8 cellular contexts compared by ENCODE assay signal in genomic region chr10:88810196-88810961, GRCh38. TPM values are rescaled to one million over a fixed set of nuclear protein-coding genes. Genes with fewer than 3 reads are reported as not detected.
DNase-seq lines count a peak whose midpoint lies in the region; ATAC-seq and TF ChIP-seq lines count a peak whose summit lies in the region.

No MANE protein-coding gene starts in this region.

- no peaks in the 10 kb centered on the region for H3K9me2 ChIP-seq in Loucy (replicated peaks; ENCODE audit: low read depth, low read length)

- peak; percentile 94 for TF ChIP-seq CTCF in Loucy (conservative IDR thresholded peaks at IDR 0.05; ENCODE audit: low read length)
- peak; percentile 44 for TF ChIP-seq CTCF in coronary artery (IDR thresholded peaks at IDR 0.05)
- TF ChIP-seq CTCF in lung (IDR thresholded peaks at IDR 0.05; ENCODE audit: control extremely low read depth, extremely low read depth) = peak; percentile 33

- H3K27me3 ChIP-seq in Loucy (ENCODE audit: insufficient read depth, low read length, poor library complexity, severe bottlenecking) (no peaks in the 10 kb centered on the region), lung (ENCODE audit: control insufficient read depth, insufficient read depth) (no peaks in the 10 kb centered on the region)

- H3K27ac ChIP-seq in coronary artery (no peak overlapping the region), lung (ENCODE audit: low read depth in 1 of 2, low read length in 1 of 2) (no peak overlapping the region)

- 38 to 44% methylated on average over 5 of the region's 5 CpGs for WGBS in lung, 2 donors

- H4K20me1 ChIP-seq in Loucy (ENCODE audit: insufficient read depth, low read length, poor library complexity, severe bottlenecking) = no peaks in the 10 kb centered on the region

- H3K36me3 ChIP-seq in Loucy (ENCODE audit: insufficient read depth, low read length) (no peaks in the 10 kb centered on the region), lung (ENCODE audit: control insufficient read depth in 2 of 2, insufficient read depth in 2 of 2, low read length in 2 of 2) (no peaks in the 10 kb centered on the region)

- no peaks in the 10 kb centered on the region for H3K79me2 ChIP-seq in Loucy (ENCODE audit: insufficient read depth, low read length)

- H2AFZ ChIP-seq in Loucy (ENCODE audit: low read length) = no peak overlapping the region

- in situ Hi-C loops in G401 (cut with HindIII; ENCODE audit: low sequenced_read_pairs) = no loop called here

- H3K4me1 ChIP-seq in Loucy (ENCODE audit: insufficient read depth, low read length, poor library complexity, severe bottlenecking) = peaks cover 2% of the 10 kb centered on the region
- no peaks in the 10 kb centered on the region for H3K4me1 ChIP-seq in lung (ENCODE audit: control insufficient read depth in 2 of 2, insufficient read depth in 2 of 2, low read length in 2 of 2)

- no peak overlapping the region for H3K9ac ChIP-seq in Loucy (ENCODE audit: low read depth, low read length, poor library complexity, severe bottlenecking)

- no peak overlapping the region for H3K4me2 ChIP-seq in Loucy (ENCODE audit: low read depth, low read length, poor library complexity, severe bottlenecking)

- no peak overlapping the region for H3K4me3 ChIP-seq in Loucy (ENCODE audit: low read length, poor library complexity, severe bottlenecking)
- H3K4me3 ChIP-seq in coronary artery = no peak overlapping the region
- H3K4me3 ChIP-seq in lung = no peak overlapping the region

- peak; percentile 91 for ATAC-seq in SK-N-SH treated with all-trans-retinoic acid at 6 μM for 48 hours
- peak; percentile 77 for ATAC-seq in lung (ENCODE audit: insufficient read depth, low FRiP score)
- no peak for ATAC-seq in HG02759 (IDR thresholded peaks at IDR 0.05; ENCODE audit: unreplicated experiment)

- H3K9me3 ChIP-seq in Loucy (ENCODE audit: insufficient read depth, low read depth, low read length) (no peaks in the 10 kb centered on the region), lung (ENCODE audit: control insufficient read depth in 2 of 2, insufficient read depth in 1 of 2, low read length in 1 of 2) (no peaks in the 10 kb centered on the region)

- no peaks in the 10 kb centered on the region for H3F3A ChIP-seq in Loucy (ENCODE audit: low read depth)

- DNase-seq in A172 (ENCODE audit: low spot score) (peak; percentile 52), G401 (ENCODE audit: low spot score) (peak; percentile 76), coronary artery (ENCODE audit: low spot score) (no peak), lung (ENCODE audit: low spot score) (peak; percentile 38), GM19240 (ENCODE audit: insufficient read length, low spot score) (no peak)

TF ChIP-seq in SK-N-SH treated with all-trans-retinoic acid at 6 μM for 48 hours, 23 proteins besides CTCF, POLR2A, EP300 and RAD21:
- TF ChIP-seq ZC3H10 (CRISPR knock-in tag; IDR thresholded peaks at IDR 0.05) (no peak), TSHZ2 (CRISPR knock-in tag; IDR thresholded peaks at IDR 0.05) (no peak), CSDC2 (CRISPR knock-in tag; IDR thresholded peaks at IDR 0.05) (no peak), ARNTL (CRISPR knock-in tag; IDR thresholded peaks at IDR 0.05; ENCODE audit: borderline replicate concordance, low read depth) (no peak), OSR1 (CRISPR knock-in tag; IDR thresholded peaks at IDR 0.05) (no peak), CREB5 (CRISPR knock-in tag; IDR thresholded peaks at IDR 0.05; ENCODE audit: low read depth) (no peak), ESRRG (CRISPR knock-in tag; IDR thresholded peaks at IDR 0.05) (no peak), BACH2 (CRISPR knock-in tag; IDR thresholded peaks at IDR 0.05; ENCODE audit: borderline replicate concordance) (no peak), PPARA (CRISPR knock-in tag; IDR thresholded peaks at IDR 0.05; ENCODE audit: borderline replicate concordance) (no peak), PATZ1 (CRISPR knock-in tag; IDR thresholded peaks at IDR 0.05; ENCODE audit: borderline replicate concordance) (no peak), ZFP3 (CRISPR knock-in tag; IDR thresholded peaks at IDR 0.05) (no peak), ZNF565 (CRISPR knock-in tag; conservative IDR thresholded peaks at IDR 0.05; ENCODE audit: low read depth) (no peak)

RNA-seq across cellular contexts. Expression of gene LIPM, which starts 7.8 kb away (rescaled TPM):
- not detected in 2 replicates for total RNA-seq in A172 (2014; rRNA removed; shearing (Covaris generic))
- total RNA-seq in G401 (2014; rRNA removed; shearing (Covaris generic)) = not detected in 2 replicates
- total RNA-seq in lung = not detected
- not detected for polyA plus RNA-seq in lung

RNA-seq across cellular contexts. Expression of gene ANKRD22, which starts 41.3 kb away (rescaled TPM):
- not detected in 2 replicates for total RNA-seq in A172 (2014; rRNA removed; shearing (Covaris generic))
- not detected in 2 replicates for total RNA-seq in G401 (2014; rRNA removed; shearing (Covaris generic))
- 1 to 10 TPM; 2.6 to 4.3 TPM for total RNA-seq in lung
- 10 to 100 TPM in 1 of 2 donors, 1 to 10 TPM in 1; 1.1 to 23.1 TPM for polyA plus RNA-seq in lung

RNA-seq across cellular contexts. Expression of gene LIPN, which starts 50.6 kb away (rescaled TPM):
- not detected in 2 replicates for total RNA-seq in A172 (2014; rRNA removed; shearing (Covaris generic))
- total RNA-seq in G401 (2014; rRNA removed; shearing (Covaris generic)) = not detected in 2 replicates
- total RNA-seq in lung = under 1 TPM; 0.34 to 0.55 TPM
- 1 to 10 TPM in 1 of 2 donors, not detected in 1; 2.6 TPM for polyA plus RNA-seq in lung

Comparison
In these comparisons a context has a peak if more than half of its experiments do, and no peak if none do; other contexts are left out.
1. DNase-seq: peak in A172 (single experiment), G401 (single experiment) and lung (single experiment); none in coronary artery (single experiment) and GM19240 (single experiment).
2. CTCF ChIP-seq: peak in every context shown above with its lines; median percentile 94 in Loucy; 44 in coronary artery; 33 in lung.